In the genomic region with DNA sequence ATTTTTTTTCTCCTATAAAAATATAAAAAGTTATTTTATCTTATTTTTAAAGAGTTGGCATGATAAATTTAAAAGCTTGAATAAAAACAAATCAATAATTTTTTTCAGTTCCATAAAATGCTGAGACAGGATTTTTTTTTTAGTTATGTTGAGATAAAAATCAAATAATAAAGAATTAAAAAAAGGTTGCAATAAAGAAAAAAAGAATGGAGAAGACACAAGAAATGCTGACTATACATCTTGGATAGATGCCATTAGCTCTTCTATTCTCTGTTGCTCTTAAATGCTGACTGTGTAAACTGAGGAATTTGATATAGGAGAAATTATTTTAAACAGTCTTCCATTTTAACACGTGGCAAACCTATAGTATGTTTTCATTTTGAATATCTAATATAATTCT, we compare ENCODE assay signal across 2 cellular contexts.
TF ChIP-seq lines count a peak whose summit lies in the region.

No MANE protein-coding gene starts in this region.

TF ChIP-seq in HepG2, 621 proteins besides CTCF, POLR2A, EP300 and RAD21:
- TF ChIP-seq KDM4B (CRISPR knock-in tag; IDR thresholded peaks at IDR 0.05) (no peak), MAFK (conservative IDR thresholded peaks at IDR 0.05 in 1 of 2, IDR thresholded peaks at IDR 0.05 in 1 of 2; ENCODE audit: low read length in 2 of 2) (peak; percentile 59 to 86), NRL (CRISPR knock-in tag; IDR thresholded peaks at IDR 0.05; ENCODE audit: borderline replicate concordance) (no peak), MAFF (IDR thresholded peaks at IDR 0.05; ENCODE audit: low read depth, low read length) (peak; percentile 84), SP2 (CRISPR knock-in tag; IDR thresholded peaks at IDR 0.05) (no peak)
TF ChIP-seq in HepG2: peak in this region for 2.

TF ChIP-seq in IMR-90, 13 proteins besides CTCF, POLR2A, EP300 and RAD21:
- no peak for TF ChIP-seq BHLHE40 (IDR thresholded peaks at IDR 0.05; ENCODE audit: low read depth, low read length)
- TF ChIP-seq RCOR1 (IDR thresholded peaks at IDR 0.05; ENCODE audit: insufficient replicate concordance, low read length) = no peak
- TF ChIP-seq MAFK (IDR thresholded peaks at IDR 0.05; ENCODE audit: low read depth, low read length) = peak; percentile 69
TF ChIP-seq in IMR-90: peak in this region for 1.
